Comparison of ENCODE assay signal across 8 cellular contexts in the genomic region with DNA sequence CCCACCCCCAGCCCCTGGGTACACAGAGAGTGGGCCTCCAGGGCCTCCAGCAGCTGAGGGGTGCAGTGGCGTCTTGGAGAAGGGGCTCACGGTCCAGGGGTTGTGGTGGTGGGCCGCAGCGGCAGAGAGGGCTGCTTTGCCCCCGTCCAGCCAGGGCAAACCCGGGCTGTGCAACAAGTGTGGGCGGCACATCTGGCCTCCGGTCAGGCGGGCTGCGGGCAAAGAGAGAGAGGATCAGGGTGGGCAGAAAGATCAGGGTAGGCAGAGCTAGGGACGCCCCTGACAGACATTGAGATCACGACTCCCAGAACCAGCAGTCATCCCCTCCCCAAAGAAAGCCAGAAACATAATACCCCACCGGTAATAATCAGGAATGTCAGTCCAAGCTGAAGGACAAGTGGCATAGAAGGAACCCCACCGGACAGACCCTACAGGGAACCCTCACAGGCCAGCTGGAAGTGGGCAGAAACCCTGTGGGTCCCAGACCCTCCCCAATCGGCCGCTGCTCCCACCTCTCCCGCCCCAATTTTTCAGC. TPM values are rescaled to one million over a fixed set of nuclear protein-coding genes. Genes with fewer than 3 reads are reported as not detected.
DNase-seq lines count a peak whose midpoint lies in the region; ATAC-seq and TF ChIP-seq lines count a peak whose summit lies in the region.

No MANE protein-coding gene starts in this region.

- peaks cover 64% of the 10 kb centered on the region for H3K27me3 ChIP-seq in ascending aorta
- peaks cover 10 to 57% of the 10 kb centered on the region in 2 donors for H3K27me3 ChIP-seq in right lobe of liver
- no peaks in the 10 kb centered on the region for H3K27me3 ChIP-seq in testis

- TF ChIP-seq CTCF in ascending aorta (IDR thresholded peaks at IDR 0.05) (no peak), right lobe of liver (IDR thresholded peaks at IDR 0.05) (no peak), testis (IDR thresholded peaks at IDR 0.05) (no peak)

- no peak for TF ChIP-seq POLR2A in right lobe of liver (IDR thresholded peaks at IDR 0.05)
- TF ChIP-seq POLR2A in testis (IDR thresholded peaks at IDR 0.05), result no peak

- no peaks in the 10 kb centered on the region for H3K36me3 Mint-ChIP-seq in activated T-cell treated with anti-CD3 and anti-CD28 coated beads, Interleukin-2, amount 50 U/mL, for 4 hours (ENCODE audit: insufficient read depth)

- H3K27ac ChIP-seq in ascending aorta, result no peak overlapping the region
- H3K27ac ChIP-seq in right lobe of liver, result no peak overlapping the region
- H3K27ac ChIP-seq in testis, result no peak overlapping the region

- H3K4me1 Mint-ChIP-seq in activated T-cell treated with anti-CD3 and anti-CD28 coated beads, Interleukin-2, amount 50 U/mL, for 4 hours (ENCODE audit: low read depth), result peaks cover 43% of the 10 kb centered on the region

- H3K4me3 Mint-ChIP-seq in activated T-cell treated with anti-CD3 and anti-CD28 coated beads, Interleukin-2, amount 50 U/mL, for 4 hours, result peak overlapping the region; percentile 79

- H3K36me3 ChIP-seq in ascending aorta (no peaks in the 10 kb centered on the region), right lobe of liver (no peaks in the 10 kb centered on the region), testis (ENCODE audit: low read depth, missing control alignments) (no peaks in the 10 kb centered on the region)

- WGBS in right lobe of liver (ENCODE audit: insufficient coverage, low coverage, low lambda C conversion rate, missing lambda C conversion rate), result 7% methylated on average over 2 of the region's 17 CpGs
- 12% methylated on average over 13 to 17 of the region's 17 CpGs for WGBS in testis, 2 donors

- H3K9me3 Mint-ChIP-seq in activated T-cell treated with anti-CD3 and anti-CD28 coated beads, Interleukin-2, amount 50 U/mL, for 4 hours, result no peaks in the 10 kb centered on the region

- peaks cover 20 to 34% of the 10 kb centered on the region in 2 donors for H3K4me1 ChIP-seq in ascending aorta
- peaks cover 0 to 39% (median 4%) of the 10 kb centered on the region in 4 donors for H3K4me1 ChIP-seq in right lobe of liver
- peaks cover 30% of the 10 kb centered on the region for H3K4me1 ChIP-seq in testis

- H3K27me3 Mint-ChIP-seq in activated T-cell treated with anti-CD3 and anti-CD28 coated beads, Interleukin-2, amount 50 U/mL, for 4 hours (ENCODE audit: low read depth), result peaks cover 76% of the 10 kb centered on the region

- H3K9me3 ChIP-seq in ascending aorta (no peaks in the 10 kb centered on the region), right lobe of liver (no peaks in the 10 kb centered on the region), testis (no peaks in the 10 kb centered on the region)

- no peak for DNase-seq in activated T-cell treated with anti-CD3 and anti-CD28 coated beads, Interleukin-2, amount 50 U/mL, for 4 hours
- DNase-seq in activated T-cell treated with anti-CD3 and anti-CD28 coated beads for 4 hours (no peak), ascending aorta (ENCODE audit: low spot score in 2 of 2) (no peak), right lobe of liver (no peak), testis (no peak), NOMO-1 (lab: John Stamatoyannopoulos, UW; ENCODE audit: unreplicated experiment in 2 of 2) (no peak), ecto neural progenitor cell (ENCODE audit: low spot score) (no peak)

- no peak for ATAC-seq in activated T-cell treated with anti-CD3 and anti-CD28 coated beads, Interleukin-2, amount 50 U/mL, for 4 hours
- ATAC-seq in right lobe of liver (no peak), HG03039 (IDR thresholded peaks at IDR 0.05; ENCODE audit: unreplicated experiment) (no peak)

- intact Hi-C loops in ascending aorta (cut with DNase I) (loop anchor here (5.0 kb wide), 1 partner anchor 121 kb away; no protein-coding TSS in a partner anchor), right lobe of liver (cut with DNase I) (no loop called here), testis (cut with DNase I; ENCODE audit: low total_unique reads) (no loop called here)

- H3K4me3 ChIP-seq in ascending aorta, result peak overlapping the region; percentile 47 to 71
- peak overlapping the region in 2 of 3 donors; percentile 47 to 51 for H3K4me3 ChIP-seq in right lobe of liver
- peak overlapping the region; percentile 38 to 60 for H3K4me3 ChIP-seq in testis

RNA-seq across cellular contexts. Expression of gene GATA2, which starts 6.8 kb away (rescaled TPM):
- total RNA-seq in activated T-cell treated with anti-CD3 and anti-CD28 coated beads, Interleukin-2, amount 50 U/mL, for 4 hours, result 10 to 100 TPM in 2 of 3 donors, 1 to 10 TPM in 1; 2.3 to 13.7 (median 12.2) TPM
- total RNA-seq in ascending aorta (56.0 TPM), right lobe of liver (1 to 10 TPM in 2 of 6 experiments, under 1 TPM in 4; 0.60 to 1.3 (median 0.76) TPM), testis (10 to 100 TPM; 11.9 to 13.5 TPM)
- 6.6 TPM for polyA plus RNA-seq in testis (ENCODE audit: insufficient read depth, low read depth, low replicate concordance)

RNA-seq across cellular contexts. Expression of gene DNAJB8, which starts 19.5 kb away (rescaled TPM):
- total RNA-seq in activated T-cell treated with anti-CD3 and anti-CD28 coated beads, Interleukin-2, amount 50 U/mL, for 4 hours, result not detected
- total RNA-seq in ascending aorta, result not detected
- not detected for total RNA-seq in right lobe of liver
- total RNA-seq in testis, result 10 to 100 TPM; 18.3 to 46.0 TPM
- 75.0 TPM for polyA plus RNA-seq in testis (ENCODE audit: insufficient read depth, low read depth, low replicate concordance)

Comparison
In these comparisons a context has a peak if more than half of its experiments do, and no peak if none do; other contexts are left out.
1. RNA of gene DNAJB8, which starts 19.5 kb away (total RNA-seq): 18.3 to 46.0 TPM in testis; not detected in activated T-cell treated with anti-CD3 and anti-CD28 coated beads, Interleukin-2, amount 50 U/mL, for 4 hours, not detected in ascending aorta (single experiment) and not detected in right lobe of liver; every median in the first group is over 10 times any median in the second.
2. Peak in every context shown above with its lines, with median percentiles within 50 percentile points of each other: H3K4me3 ChIP-seq.